In genomic region chr4:6986781-6987565, GRCh38 we compare ENCODE assay signal across 8 cellular contexts. TPM values are rescaled to one million over a fixed set of nuclear protein-coding genes. Genes with fewer than 3 reads are reported as not detected.
DNase-seq lines count a peak whose midpoint lies in the region; ATAC-seq and TF ChIP-seq lines count a peak whose summit lies in the region.

No MANE protein-coding gene starts in this region.

- H3K4me3 Mint-ChIP-seq in T-helper 17 cell, result peak overlapping the region; percentile 98

- peak overlapping the region; percentile 96 for H3K27ac Mint-ChIP-seq in T-helper 17 cell

- under 1% methylated on average over 78 of the region's 78 CpGs for WGBS in right cardiac atrium

- no peaks in the 10 kb centered on the region for H3K36me3 ChIP-seq in uterus

- peak overlapping the region; percentile 73 for H3K4me3 ChIP-seq in right cardiac atrium (ENCODE audit: low read length)
- peak overlapping the region; percentile 60 to 82 for H3K4me3 ChIP-seq in uterus

- H3K4me1 ChIP-seq in right cardiac atrium (ENCODE audit: control insufficient read depth, insufficient read depth, low read length) (peaks cover 9% of the 10 kb centered on the region), uterus (peaks cover 9 to 10% of the 10 kb centered on the region in 2 donors)

- peaks cover 47% of the 10 kb centered on the region for H3K4me1 Mint-ChIP-seq in T-helper 17 cell

- no peaks in the 10 kb centered on the region for H3K36me3 Mint-ChIP-seq in T-helper 17 cell (ENCODE audit: low read depth)

- H3K9me3 ChIP-seq in T-helper 17 cell (ENCODE audit: control insufficient read depth, low read length, poor library complexity, severe bottlenecking) (no peaks in the 10 kb centered on the region), right cardiac atrium (ENCODE audit: control insufficient read depth, low read length) (no peaks in the 10 kb centered on the region), uterus (no peaks in the 10 kb centered on the region)

- peak; percentile 66 to 78 for TF ChIP-seq POLR2A in uterus (IDR thresholded peaks at IDR 0.05)

- no peaks in the 10 kb centered on the region for H3K27me3 Mint-ChIP-seq in T-helper 17 cell

- peak; percentile 63 for DNase-seq in NCI-H1694 treated with DMSO at 0.1 percent for 48 hours (lab: John Stamatoyannopoulos, UW)
- peak; percentile 90 to 96 (median 94) for DNase-seq in T-helper 17 cell
- DNase-seq in right cardiac atrium, result peak; percentile 95 to 98 (median 98)
- DNase-seq in putamen (ENCODE audit: low spot score), result peak; percentile 96
- peak; percentile 94 to 95 for DNase-seq in uterus

- peak in 2 of 4 experiments; percentile 6 to 7 for TF ChIP-seq CTCF in uterus (IDR thresholded peaks at IDR 0.05)

- ATAC-seq in GM18498 (IDR thresholded peaks at IDR 0.05; ENCODE audit: unreplicated experiment) (peak; percentile 83), HG02870 (IDR thresholded peaks at IDR 0.05; ENCODE audit: unreplicated experiment) (peak; percentile 77), T-helper 17 cell (peak; percentile 94), right cardiac atrium (peak; percentile 95 to 96)

- H3K27ac ChIP-seq in angular gyrus (ENCODE audit: low read depth, low read length) (peak overlapping the region; percentile 92), right cardiac atrium (ENCODE audit: low read length) (peak overlapping the region; percentile 83), uterus (peak overlapping the region; percentile 88 to 93)

- intact Hi-C loops in right cardiac atrium (cut with DNase I) (loop anchor here in 3 of 4 donors (2.0 to 5.0 kb wide), 3 partner anchors 78 to 210 kb away; partner anchors contain the start of gene TBC1D14 (in 2 of the 3)), uterus (cut with DNase I; ENCODE audit: low total_unique reads) (loop anchor here (5.0 to 10.0 kb wide), 2 partner anchors 88 to 280 kb away; partner anchors contain the start of gene MRFAP1L1)

- H3K27me3 ChIP-seq in right cardiac atrium (ENCODE audit: control insufficient read depth, insufficient read depth) (no peaks in the 10 kb centered on the region), uterus (no peaks in the 10 kb centered on the region)

RNA-seq across cellular contexts. Expression of gene TADA2B, which starts 56.2 kb away (rescaled TPM):
- 10 to 100 TPM; 31.8 to 40.9 TPM for total RNA-seq in T-helper 17 cell
- total RNA-seq in right cardiac atrium, result 10 to 100 TPM; 29.4 to 35.6 (median 31.7) TPM
- 19.7 TPM for polyA plus RNA-seq in right cardiac atrium
- total RNA-seq in uterus, result 10 to 100 TPM; 14.1 to 24.0 (median 21.1) TPM

Comparison
In these comparisons a context has a peak if more than half of its experiments do, and no peak if none do; other contexts are left out.
1. Peak in every context shown above with its lines: DNase-seq, ATAC-seq, H3K4me3 ChIP-seq and H3K27ac ChIP-seq.